Comparison of ENCODE assay signal across 3 cellular contexts in genomic region chr15:28919679-28920655, GRCh38.
TF ChIP-seq lines count a peak whose summit lies in the region.

No MANE protein-coding gene starts in this region.

TF ChIP-seq in SK-N-SH treated with all-trans-retinoic acid at 6 μM for 48 hours, 23 proteins besides CTCF, POLR2A, EP300 and RAD21 (continued from another document):
- TF ChIP-seq, protein P1, sequence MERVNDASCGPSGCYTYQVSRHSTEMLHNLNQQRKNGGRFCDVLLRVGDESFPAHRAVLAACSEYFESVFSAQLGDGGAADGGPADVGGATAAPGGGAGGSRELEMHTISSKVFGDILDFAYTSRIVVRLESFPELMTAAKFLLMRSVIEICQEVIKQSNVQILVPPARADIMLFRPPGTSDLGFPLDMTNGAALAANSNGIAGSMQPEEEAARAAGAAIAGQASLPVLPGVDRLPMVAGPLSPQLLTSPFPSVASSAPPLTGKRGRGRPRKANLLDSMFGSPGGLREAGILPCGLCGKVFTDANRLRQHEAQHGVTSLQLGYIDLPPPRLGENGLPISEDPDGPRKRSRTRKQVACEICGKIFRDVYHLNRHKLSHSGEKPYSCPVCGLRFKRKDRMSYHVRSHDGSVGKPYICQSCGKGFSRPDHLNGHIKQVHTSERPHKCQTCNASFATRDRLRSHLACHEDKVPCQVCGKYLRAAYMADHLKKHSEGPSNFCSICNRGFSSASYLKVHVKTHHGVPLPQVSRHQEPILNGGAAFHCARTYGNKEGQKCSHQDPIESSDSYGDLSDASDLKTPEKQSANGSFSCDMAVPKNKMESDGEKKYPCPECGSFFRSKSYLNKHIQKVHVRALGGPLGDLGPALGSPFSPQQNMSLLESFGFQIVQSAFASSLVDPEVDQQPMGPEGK (CRISPR knock-in tag; IDR thresholded peaks at IDR 0.05; ENCODE audit: borderline replicate concordance): no peak

TF ChIP-seq in SK-N-SH, 30 proteins besides CTCF, POLR2A, EP300 and RAD21:
- TF ChIP-seq, protein P2, sequence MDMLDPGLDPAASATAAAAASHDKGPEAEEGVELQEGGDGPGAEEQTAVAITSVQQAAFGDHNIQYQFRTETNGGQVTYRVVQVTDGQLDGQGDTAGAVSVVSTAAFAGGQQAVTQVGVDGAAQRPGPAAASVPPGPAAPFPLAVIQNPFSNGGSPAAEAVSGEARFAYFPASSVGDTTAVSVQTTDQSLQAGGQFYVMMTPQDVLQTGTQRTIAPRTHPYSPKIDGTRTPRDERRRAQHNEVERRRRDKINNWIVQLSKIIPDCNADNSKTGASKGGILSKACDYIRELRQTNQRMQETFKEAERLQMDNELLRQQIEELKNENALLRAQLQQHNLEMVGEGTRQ (IDR thresholded peaks at IDR 0.05; ENCODE audit: borderline replicate concordance, low read depth, low read length): no peak
- TF ChIP-seq RFX5 (IDR thresholded peaks at IDR 0.05; ENCODE audit: low read length): no peak
- TF ChIP-seq, protein P3, sequence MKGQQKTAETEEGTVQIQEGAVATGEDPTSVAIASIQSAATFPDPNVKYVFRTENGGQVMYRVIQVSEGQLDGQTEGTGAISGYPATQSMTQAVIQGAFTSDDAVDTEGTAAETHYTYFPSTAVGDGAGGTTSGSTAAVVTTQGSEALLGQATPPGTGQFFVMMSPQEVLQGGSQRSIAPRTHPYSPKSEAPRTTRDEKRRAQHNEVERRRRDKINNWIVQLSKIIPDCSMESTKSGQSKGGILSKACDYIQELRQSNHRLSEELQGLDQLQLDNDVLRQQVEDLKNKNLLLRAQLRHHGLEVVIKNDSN (IDR thresholded peaks at IDR 0.05; ENCODE audit: borderline replicate concordance, low read depth): no peak

TF ChIP-seq in GM23338, 12 proteins besides CTCF, POLR2A, EP300 and RAD21:
- TF ChIP-seq, protein P4, sequence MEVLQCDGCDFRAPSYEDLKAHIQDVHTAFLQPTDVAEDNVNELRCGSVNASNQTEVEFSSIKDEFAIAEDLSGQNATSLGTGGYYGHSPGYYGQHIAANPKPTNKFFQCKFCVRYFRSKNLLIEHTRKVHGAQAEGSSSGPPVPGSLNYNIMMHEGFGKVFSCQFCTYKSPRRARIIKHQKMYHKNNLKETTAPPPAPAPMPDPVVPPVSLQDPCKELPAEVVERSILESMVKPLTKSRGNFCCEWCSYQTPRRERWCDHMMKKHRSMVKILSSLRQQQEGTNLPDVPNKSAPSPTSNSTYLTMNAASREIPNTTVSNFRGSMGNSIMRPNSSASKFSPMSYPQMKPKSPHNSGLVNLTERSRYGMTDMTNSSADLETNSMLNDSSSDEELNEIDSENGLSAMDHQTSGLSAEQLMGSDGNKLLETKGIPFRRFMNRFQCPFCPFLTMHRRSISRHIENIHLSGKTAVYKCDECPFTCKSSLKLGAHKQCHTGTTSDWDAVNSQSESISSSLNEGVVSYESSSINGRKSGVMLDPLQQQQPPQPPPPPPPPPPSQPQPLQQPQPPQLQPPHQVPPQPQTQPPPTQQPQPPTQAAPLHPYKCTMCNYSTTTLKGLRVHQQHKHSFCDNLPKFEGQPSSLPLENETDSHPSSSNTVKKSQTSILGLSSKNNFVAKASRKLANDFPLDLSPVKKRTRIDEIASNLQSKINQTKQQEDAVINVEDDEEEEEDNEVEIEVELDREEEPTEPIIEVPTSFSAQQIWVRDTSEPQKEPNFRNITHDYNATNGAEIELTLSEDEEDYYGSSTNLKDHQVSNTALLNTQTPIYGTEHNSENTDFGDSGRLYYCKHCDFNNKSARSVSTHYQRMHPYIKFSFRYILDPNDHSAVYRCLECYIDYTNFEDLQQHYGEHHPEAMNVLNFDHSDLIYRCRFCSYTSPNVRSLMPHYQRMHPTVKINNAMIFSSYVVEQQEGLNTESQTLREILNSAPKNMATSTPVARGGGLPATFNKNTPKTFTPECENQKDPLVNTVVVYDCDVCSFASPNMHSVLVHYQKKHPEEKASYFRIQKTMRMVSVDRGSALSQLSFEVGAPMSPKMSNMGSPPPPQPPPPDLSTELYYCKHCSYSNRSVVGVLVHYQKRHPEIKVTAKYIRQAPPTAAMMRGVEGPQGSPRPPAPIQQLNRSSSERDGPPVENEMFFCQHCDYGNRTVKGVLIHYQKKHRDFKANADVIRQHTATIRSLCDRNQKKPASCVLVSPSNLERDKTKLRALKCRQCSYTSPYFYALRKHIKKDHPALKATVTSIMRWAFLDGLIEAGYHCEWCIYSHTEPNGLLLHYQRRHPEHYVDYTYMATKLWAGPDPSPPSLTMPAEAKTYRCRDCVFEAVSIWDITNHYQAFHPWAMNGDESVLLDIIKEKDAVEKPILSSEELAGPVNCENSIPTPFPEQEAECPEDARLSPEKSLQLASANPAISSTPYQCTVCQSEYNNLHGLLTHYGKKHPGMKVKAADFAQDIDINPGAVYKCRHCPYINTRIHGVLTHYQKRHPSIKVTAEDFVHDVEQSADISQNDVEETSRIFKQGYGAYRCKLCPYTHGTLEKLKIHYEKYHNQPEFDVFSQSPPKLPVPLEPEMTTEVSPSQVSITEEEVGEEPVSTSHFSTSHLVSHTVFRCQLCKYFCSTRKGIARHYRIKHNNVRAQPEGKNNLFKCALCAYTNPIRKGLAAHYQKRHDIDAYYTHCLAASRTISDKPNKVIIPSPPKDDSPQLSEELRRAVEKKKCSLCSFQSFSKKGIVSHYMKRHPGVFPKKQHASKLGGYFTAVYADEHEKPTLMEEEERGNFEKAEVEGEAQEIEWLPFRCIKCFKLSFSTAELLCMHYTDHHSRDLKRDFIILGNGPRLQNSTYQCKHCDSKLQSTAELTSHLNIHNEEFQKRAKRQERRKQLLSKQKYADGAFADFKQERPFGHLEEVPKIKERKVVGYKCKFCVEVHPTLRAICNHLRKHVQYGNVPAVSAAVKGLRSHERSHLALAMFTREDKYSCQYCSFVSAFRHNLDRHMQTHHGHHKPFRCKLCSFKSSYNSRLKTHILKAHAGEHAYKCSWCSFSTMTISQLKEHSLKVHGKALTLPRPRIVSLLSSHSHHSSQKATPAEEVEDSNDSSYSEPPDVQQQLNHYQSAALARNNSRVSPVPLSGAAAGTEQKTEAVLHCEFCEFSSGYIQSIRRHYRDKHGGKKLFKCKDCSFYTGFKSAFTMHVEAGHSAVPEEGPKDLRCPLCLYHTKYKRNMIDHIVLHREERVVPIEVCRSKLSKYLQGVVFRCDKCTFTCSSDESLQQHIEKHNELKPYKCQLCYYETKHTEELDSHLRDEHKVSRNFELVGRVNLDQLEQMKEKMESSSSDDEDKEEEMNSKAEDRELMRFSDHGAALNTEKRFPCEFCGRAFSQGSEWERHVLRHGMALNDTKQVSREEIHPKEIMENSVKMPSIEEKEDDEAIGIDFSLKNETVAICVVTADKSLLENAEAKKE (CRISPR knock-in tag; IDR thresholded peaks at IDR 0.05): no peak
- TF ChIP-seq EZH2 (IDR thresholded peaks at IDR 0.05; ENCODE audit: low read depth, unreplicated experiment) (no peak), NANOG (IDR thresholded peaks at IDR 0.05; ENCODE audit: borderline replicate concordance) (no peak), CREB1 (CRISPR knock-in tag; IDR thresholded peaks at IDR 0.05; ENCODE audit: low read depth) (no peak), STAT1 (IDR thresholded peaks at IDR 0.05; ENCODE audit: unreplicated experiment) (no peak), ZNF331 (CRISPR knock-in tag; IDR thresholded peaks at IDR 0.05; ENCODE audit: low read depth) (no peak), ETS1 (IDR thresholded peaks at IDR 0.05) (no peak), EZH2phosphoT487 (IDR thresholded peaks at IDR 0.05; ENCODE audit: unreplicated experiment) (no peak), JUNB (IDR thresholded peaks at IDR 0.05; ENCODE audit: unreplicated experiment) (no peak), ZNF114 (CRISPR knock-in tag; IDR thresholded peaks at IDR 0.05) (no peak), POLR2AphosphoS5 (IDR thresholded peaks at IDR 0.05; ENCODE audit: low read depth) (no peak)
- TF ChIP-seq, protein P5, sequence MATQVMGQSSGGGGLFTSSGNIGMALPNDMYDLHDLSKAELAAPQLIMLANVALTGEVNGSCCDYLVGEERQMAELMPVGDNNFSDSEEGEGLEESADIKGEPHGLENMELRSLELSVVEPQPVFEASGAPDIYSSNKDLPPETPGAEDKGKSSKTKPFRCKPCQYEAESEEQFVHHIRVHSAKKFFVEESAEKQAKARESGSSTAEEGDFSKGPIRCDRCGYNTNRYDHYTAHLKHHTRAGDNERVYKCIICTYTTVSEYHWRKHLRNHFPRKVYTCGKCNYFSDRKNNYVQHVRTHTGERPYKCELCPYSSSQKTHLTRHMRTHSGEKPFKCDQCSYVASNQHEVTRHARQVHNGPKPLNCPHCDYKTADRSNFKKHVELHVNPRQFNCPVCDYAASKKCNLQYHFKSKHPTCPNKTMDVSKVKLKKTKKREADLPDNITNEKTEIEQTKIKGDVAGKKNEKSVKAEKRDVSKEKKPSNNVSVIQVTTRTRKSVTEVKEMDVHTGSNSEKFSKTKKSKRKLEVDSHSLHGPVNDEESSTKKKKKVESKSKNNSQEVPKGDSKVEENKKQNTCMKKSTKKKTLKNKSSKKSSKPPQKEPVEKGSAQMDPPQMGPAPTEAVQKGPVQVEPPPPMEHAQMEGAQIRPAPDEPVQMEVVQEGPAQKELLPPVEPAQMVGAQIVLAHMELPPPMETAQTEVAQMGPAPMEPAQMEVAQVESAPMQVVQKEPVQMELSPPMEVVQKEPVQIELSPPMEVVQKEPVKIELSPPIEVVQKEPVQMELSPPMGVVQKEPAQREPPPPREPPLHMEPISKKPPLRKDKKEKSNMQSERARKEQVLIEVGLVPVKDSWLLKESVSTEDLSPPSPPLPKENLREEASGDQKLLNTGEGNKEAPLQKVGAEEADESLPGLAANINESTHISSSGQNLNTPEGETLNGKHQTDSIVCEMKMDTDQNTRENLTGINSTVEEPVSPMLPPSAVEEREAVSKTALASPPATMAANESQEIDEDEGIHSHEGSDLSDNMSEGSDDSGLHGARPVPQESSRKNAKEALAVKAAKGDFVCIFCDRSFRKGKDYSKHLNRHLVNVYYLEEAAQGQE (IDR thresholded peaks at IDR 0.05; ENCODE audit: unreplicated experiment): no peak
